Comparison of ENCODE assay signal across 8 cellular contexts in genomic region chr11:2884424-2884815, GRCh38. TPM values are rescaled to one million over a fixed set of nuclear protein-coding genes. Genes with fewer than 3 reads are reported as not detected.
DNase-seq lines count a peak whose midpoint lies in the region; ATAC-seq and TF ChIP-seq lines count a peak whose summit lies in the region.

No MANE protein-coding gene starts in this region.

- ATAC-seq in CD4-positive, alpha-beta T cell (ENCODE audit: poor library complexity): no peak

- no peak overlapping the region for H3K27ac ChIP-seq in SJCRH30
- no peak overlapping the region for H3K27ac ChIP-seq in osteoblast (ENCODE audit: low read depth, low read length)
- no peak overlapping the region for H3K27ac ChIP-seq in CD4-positive, alpha-beta T cell (ENCODE audit: low read depth, low read length)

- H3K4me1 ChIP-seq in SJCRH30 (no peaks in the 10 kb centered on the region), osteoblast (ENCODE audit: insufficient read depth, low read length) (peaks cover 4% of the 10 kb centered on the region)

- no peaks in the 10 kb centered on the region for H4K20me1 ChIP-seq in osteoblast (ENCODE audit: insufficient read depth, low read length)

- H3K79me2 ChIP-seq in osteoblast (ENCODE audit: insufficient read depth, low read length): no peaks in the 10 kb centered on the region

- peaks cover 19% of the 10 kb centered on the region for H3K4me1 Mint-ChIP-seq in CD4-positive, alpha-beta T cell (ENCODE audit: low read depth)

- DNase-seq in AG20443 (ENCODE audit: low spot score) (peak; percentile 68), SJCRH30 (no peak), foreskin fibroblast (peak in 1 of 2 donors; percentile 71), osteoblast (ENCODE audit: insufficient read length, low spot score, missing footprints) (no peak), NCI-H226 (no peak), mucosa of gallbladder (ENCODE audit: low spot score) (no peak)
- DNase-seq in CD4-positive, alpha-beta T cell: no peak
- no peak for DNase-seq in activated CD4-positive, alpha-beta T cell treated with anti-CD3 and anti-CD28 coated beads for 1 hour

- POLR2A ChIA-PET in CD4-positive, alpha-beta T cell (lab: Charles Lee): interaction anchor here (1.2 kb wide), 1 partner anchor 11 kb away, joined by 3 read pairs; no protein-coding TSS in a partner anchor

- intact Hi-C loops in CD4-positive, alpha-beta T cell (cut with DNase I, micrococcal nuclease): loop anchor here in 1 of 2 experiments (10.0 kb wide), 1 partner anchor 540 kb away; no protein-coding TSS in a partner anchor

- H3K27ac Mint-ChIP-seq in CD4-positive, alpha-beta T cell: no peak overlapping the region

- no peaks in the 10 kb centered on the region for H3K27me3 Mint-ChIP-seq in CD4-positive, alpha-beta T cell

- H3K9me3 ChIP-seq in SJCRH30 (replicated peaks): no peaks in the 10 kb centered on the region
- no peaks in the 10 kb centered on the region for H3K9me3 ChIP-seq in osteoblast (ENCODE audit: low read depth, low read length)
- H3K9me3 ChIP-seq in CD4-positive, alpha-beta T cell (ENCODE audit: control insufficient read depth, low read length): no peaks in the 10 kb centered on the region

- TF ChIP-seq CTCF in foreskin fibroblast (IDR thresholded peaks at IDR 0.05; ENCODE audit: low read depth, low read length) (no peak), osteoblast (IDR thresholded peaks at IDR 0.05; ENCODE audit: extremely low read depth, low read depth, low read length) (no peak)
- no peak for TF ChIP-seq CTCF in CD4-positive, alpha-beta T cell (IDR thresholded peaks at IDR 0.05)

- H3K4me3 ChIP-seq in SJCRH30: peak overlapping the region; percentile 36
- H3K4me3 ChIP-seq in foreskin fibroblast (ENCODE audit: low read depth in 1 of 2, low read length in 2 of 2): peak overlapping the region; percentile 48 to 64
- H3K4me3 ChIP-seq in osteoblast (ENCODE audit: insufficient read depth, low read length): peak overlapping the region; percentile 40

- no peaks in the 10 kb centered on the region for H3K36me3 ChIP-seq in SJCRH30
- no peaks in the 10 kb centered on the region for H3K36me3 ChIP-seq in osteoblast (ENCODE audit: insufficient read depth, low read length)

- H2AFZ ChIP-seq in osteoblast (ENCODE audit: low read length): no peak overlapping the region

- CTCF ChIA-PET in CD4-positive, alpha-beta T cell (lab: Charles Lee): interaction anchor here (1.1 kb wide), 1 partner anchor 351 kb away, joined by 5 read pairs; no protein-coding TSS in a partner anchor

- no peaks in the 10 kb centered on the region for H3K9me3 Mint-ChIP-seq in CD4-positive, alpha-beta T cell

- no peaks in the 10 kb centered on the region for H3K27me3 ChIP-seq in SJCRH30
- H3K27me3 ChIP-seq in osteoblast (ENCODE audit: insufficient read depth, low read length): peaks cover 51% of the 10 kb centered on the region
- peaks cover 4% of the 10 kb centered on the region for H3K27me3 ChIP-seq in CD4-positive, alpha-beta T cell (ENCODE audit: control insufficient read depth, insufficient read depth, low read length)

- no peak overlapping the region for H3K4me2 ChIP-seq in osteoblast (ENCODE audit: insufficient read depth, low read length)

- H3K36me3 Mint-ChIP-seq in CD4-positive, alpha-beta T cell (ENCODE audit: low read depth): no peaks in the 10 kb centered on the region

- no peak overlapping the region for H3K4me3 Mint-ChIP-seq in CD4-positive, alpha-beta T cell

RNA-seq across cellular contexts. Expression of gene CDKN1C, which starts 1.2 kb away (rescaled TPM):
- not detected in 2 replicates for total RNA-seq in SJCRH30 (2014; rRNA removed; shearing (Covaris generic))
- total RNA-seq in osteoblast (10.9 and 13.3 TPM in 2 replicates), mucosa of gallbladder (59.4 TPM)
- 1 to 10 TPM; 1.9 to 2.5 TPM for total RNA-seq in CD4-positive, alpha-beta T cell

RNA-seq across cellular contexts. Expression of gene PHLDA2, which starts 44.8 kb away (rescaled TPM):
- not detected in 2 replicates for total RNA-seq in SJCRH30 (2014; rRNA removed; shearing (Covaris generic))
- total RNA-seq in osteoblast (2.5 and 3.8 TPM in 2 replicates), mucosa of gallbladder (38.7 TPM)
- total RNA-seq in CD4-positive, alpha-beta T cell: 1 to 10 TPM; 1.1 to 1.3 TPM
